In the genomic region with DNA sequence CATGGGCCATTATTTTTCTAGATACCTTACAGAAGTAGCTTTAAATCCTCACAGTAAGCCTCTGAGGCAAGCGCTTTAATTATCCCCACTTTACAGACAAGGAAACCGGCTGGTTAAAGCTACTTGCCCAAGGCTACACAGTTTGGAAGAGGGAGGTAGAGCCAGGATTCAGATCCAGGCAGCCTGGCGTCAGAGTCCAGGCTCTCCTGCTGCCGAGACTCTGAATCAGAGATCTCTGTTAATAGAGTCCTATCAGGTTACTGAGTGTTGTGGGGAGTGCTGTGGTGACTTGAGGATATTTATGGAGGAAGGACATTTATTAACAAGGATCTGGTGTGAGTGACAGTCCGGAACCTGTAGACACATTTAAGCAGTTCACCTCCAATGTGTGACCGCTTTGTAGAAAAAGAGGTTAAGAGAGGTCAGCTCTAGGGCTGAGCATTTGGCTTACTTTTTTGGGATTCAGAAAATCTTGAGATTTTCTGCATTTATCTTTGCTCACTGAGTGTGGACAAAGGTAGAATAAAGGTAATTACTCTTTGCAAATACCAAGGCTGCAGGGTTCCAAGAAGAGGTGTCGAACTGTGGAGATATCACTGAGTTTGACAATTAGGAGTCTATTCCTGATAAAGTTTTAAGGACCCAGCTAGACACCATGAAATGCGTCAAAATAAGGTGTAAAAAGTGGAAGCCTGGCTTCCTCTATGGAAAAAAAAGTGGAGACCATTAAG, we compare ENCODE assay signal across 11 cellular contexts. TPM values are rescaled to one million over a fixed set of nuclear protein-coding genes. Genes with fewer than 3 reads are reported as not detected.
A peak's percentile ranks its signal among the peaks of the same experiment; 100 is the strongest.
DNase-seq lines count a peak whose midpoint lies in the region; ATAC-seq and TF ChIP-seq lines count a peak whose summit lies in the region.
"Had no signal": no experiment of that assay in that cellular context is flagged by ENCODE, and none has a peak within 500 bp of the region (broad histone marks: within the 10 kb centered on the region; RNA-seq: fewer than 3 reads in every experiment).

No MANE protein-coding gene starts in this region.

- no peaks in the 10 kb centered on the region for H3K4me1 ChIP-seq in breast epithelium
- H3K4me1 ChIP-seq in Panc1 (ENCODE audit: control insufficient read depth, insufficient read depth, low read length), result peaks cover 17% of the 10 kb centered on the region
- no peaks in the 10 kb centered on the region for H3K4me1 ChIP-seq in aorta (ENCODE audit: control insufficient read depth in 1 of 2, insufficient read depth in 2 of 2, low read length in 2 of 2)

- H3K4me3 ChIP-seq in breast epithelium, result no peak overlapping the region
- peak overlapping the region in 1 of 2 experiments; percentile 98; a peak in 1 of 4 replicates for H3K4me3 ChIP-seq in Panc1 (ENCODE audit: low read depth in 2 of 2, low read length in 2 of 2)
- H3K4me3 ChIP-seq in aorta (ENCODE audit: low read length in 2 of 2), result no peak overlapping the region

- H3K36me3 Mint-ChIP-seq in MCF 10A (ENCODE audit: insufficient read depth, unreplicated experiment), result peaks cover 29% of the 10 kb centered on the region
- no peaks in the 10 kb centered on the region for H3K36me3 Mint-ChIP-seq in glutamatergic neuron (ENCODE audit: unreplicated experiment)
- peaks cover 8 to 14% of the 10 kb centered on the region in 2 donors for H3K36me3 Mint-ChIP-seq in stimulated activated naive B cell treated with anti-CD40 and anti-IgM and Interleukin-4, amounts not matched to agents 10 μg/mL and 1 μg/mL and 100 μg/mL, for 72 hours

- TF ChIP-seq POLR2A in breast epithelium (IDR thresholded peaks at IDR 0.05), result no peak

- H3K36me3 ChIP-seq in breast epithelium (peaks cover 2% of the 10 kb centered on the region), Panc1 (ENCODE audit: control insufficient read depth, insufficient read depth, low read length) (peaks cover 19% of the 10 kb centered on the region), aorta (ENCODE audit: control insufficient read depth in 1 of 2, insufficient read depth in 2 of 2, low read length in 1 of 2) (no peaks in the 10 kb centered on the region)

- H3K9me3 Mint-ChIP-seq in MCF 10A (ENCODE audit: unreplicated experiment) (no peaks in the 10 kb centered on the region), glutamatergic neuron (ENCODE audit: unreplicated experiment) (peaks cover 4% of the 10 kb centered on the region)
- H3K9me3 Mint-ChIP-seq in stimulated activated naive B cell treated with anti-CD40 and anti-IgM and Interleukin-4, amounts not matched to agents 10 μg/mL and 1 μg/mL and 100 μg/mL, for 72 hours, result no peaks in the 10 kb centered on the region

- TF ChIP-seq CTCF in MCF 10A (IDR thresholded peaks at IDR 0.05; ENCODE audit: unreplicated experiment), result no peak
- TF ChIP-seq CTCF in breast epithelium (IDR thresholded peaks at IDR 0.05), result no peak
- TF ChIP-seq CTCF in Panc1 (IDR thresholded peaks at IDR 0.05), result no peak
- TF ChIP-seq CTCF in glutamatergic neuron (IDR thresholded peaks at IDR 0.05; ENCODE audit: partially characterized antibody, unreplicated experiment), result no peak

- ATAC-seq in Panc1 (no peak), aorta (ENCODE audit: low FRiP score) (no peak)
- no peak for ATAC-seq in stimulated activated naive B cell treated with anti-CD40 and anti-IgM and Interleukin-4, amounts not matched to agents 10 μg/mL and 1 μg/mL and 100 μg/mL, for 72 hours (replicated peaks)
- ATAC-seq: heart right ventricle had no signal

- in situ Hi-C loops in Panc1 (cut with HindIII; ENCODE audit: low pct_unique_long_range_greater_than_20kb, low sequenced_read_pairs), result no loop called here

- H3K4me1 Mint-ChIP-seq in MCF 10A (ENCODE audit: insufficient read depth, unreplicated experiment) (peaks cover 21% of the 10 kb centered on the region), glutamatergic neuron (ENCODE audit: low read depth, unreplicated experiment) (peaks cover 11% of the 10 kb centered on the region)
- H3K4me1 Mint-ChIP-seq in stimulated activated naive B cell treated with anti-CD40 and anti-IgM and Interleukin-4, amounts not matched to agents 10 μg/mL and 1 μg/mL and 100 μg/mL, for 72 hours, result peaks cover 13 to 31% of the 10 kb centered on the region in 2 donors

- intact Hi-C loops in MCF 10A (cut with micrococcal nuclease), result loop anchor here (5.0 kb wide), 1 partner anchor 643 kb away; no protein-coding TSS in a partner anchor
- intact Hi-C loops in breast epithelium (cut with DNase I; ENCODE audit: low total_unique reads), result no loop called here
- intact Hi-C loops in Panc1 (cut with micrococcal nuclease; ENCODE audit: unreplicated experiment), result loop anchor here (5.0 kb wide), 1 partner anchor 168 kb away; no protein-coding TSS in a partner anchor
- intact Hi-C loops in aorta (cut with DNase I), result loop anchor here (5.0 to 10.0 kb wide), 2 partner anchors 37 to 45 kb away; partner anchors contain the start of gene SEH1L (in 1 of the 2)

- POLR2A ChIA-PET in MCF 10A (lab: Yijun Ruan, JAX) (interaction anchor here (0.6 to 3.5 kb wide), 7 partner anchors 10 to 481 kb away, joined by 3 to 33 read pairs (median 3); partner anchors contain the start of gene SEH1L), Panc1 (lab: Charles Lee) (interaction anchor here (0.6 kb wide), 1 partner anchor 21 kb away, joined by 3 read pairs; no protein-coding TSS in a partner anchor)

- peak overlapping the region; percentile 78 for H3K27ac Mint-ChIP-seq in MCF 10A (ENCODE audit: low read depth, unreplicated experiment)
- peak overlapping the region; percentile 79 for H3K27ac Mint-ChIP-seq in glutamatergic neuron (ENCODE audit: unreplicated experiment)
- H3K27ac Mint-ChIP-seq in stimulated activated naive B cell treated with anti-CD40 and anti-IgM and Interleukin-4, amounts not matched to agents 10 μg/mL and 1 μg/mL and 100 μg/mL, for 72 hours, result peak overlapping the region; percentile 97

- H3K4me3 Mint-ChIP-seq in MCF 10A (ENCODE audit: unreplicated experiment), result peak overlapping the region; percentile 99
- H3K4me3 Mint-ChIP-seq in glutamatergic neuron (ENCODE audit: unreplicated experiment), result peak overlapping the region; percentile 99
- H3K4me3 Mint-ChIP-seq in stimulated activated naive B cell treated with anti-CD40 and anti-IgM and Interleukin-4, amounts not matched to agents 10 μg/mL and 1 μg/mL and 100 μg/mL, for 72 hours, result peak overlapping the region; percentile 96

- H3K27me3 Mint-ChIP-seq in MCF 10A (ENCODE audit: insufficient read depth, unreplicated experiment) (no peaks in the 10 kb centered on the region), glutamatergic neuron (ENCODE audit: unreplicated experiment) (peaks cover 4% of the 10 kb centered on the region)
- H3K27me3 Mint-ChIP-seq in stimulated activated naive B cell treated with anti-CD40 and anti-IgM and Interleukin-4, amounts not matched to agents 10 μg/mL and 1 μg/mL and 100 μg/mL, for 72 hours, result no peaks in the 10 kb centered on the region

- H3K27ac ChIP-seq in breast epithelium (no peak overlapping the region), Panc1 (ENCODE audit: low read length) (peak overlapping the region; percentile 96), aorta (ENCODE audit: low read depth in 1 of 2, low read length in 2 of 2) (no peak overlapping the region)
- H3K27ac ChIP-seq: Peyer's patch had no signal

- 89 to 93% methylated on average over 8 of the region's 8 CpGs for WGBS in aorta, 2 donors

- CTCF ChIA-PET in MCF 10A (lab: Yijun Ruan, JAX) (interaction anchor here (0.7 kb wide), 1 partner anchor 85 kb away, joined by 4 read pairs; no protein-coding TSS in a partner anchor), Panc1 (lab: Charles Lee) (no interaction called here)

- no TSS peak for BruUV-seq in MCF 10A (replicated peaks; lab: Mats Ljungman, UMichigan)
- no TSS peak for BruUV-seq in Panc1 (replicated peaks; lab: Mats Ljungman, UMichigan)

- no peaks in the 10 kb centered on the region for H3K9me3 ChIP-seq in breast epithelium
- H3K9me3 ChIP-seq in Panc1 (ENCODE audit: control insufficient read depth, insufficient read depth, low read depth, low read length), result no peaks in the 10 kb centered on the region
- no peaks in the 10 kb centered on the region for H3K9me3 ChIP-seq in aorta (ENCODE audit: control insufficient read depth, low read length)
- H3K9me3 ChIP-seq: heart right ventricle, Peyer's patch, transverse colon had no signal

- DNase-seq in MCF 10A (ENCODE audit: unreplicated experiment) (no peak), breast epithelium (ENCODE audit: low spot score in 2 of 2) (no peak), Panc1 (ENCODE audit: low read depth, low spot score) (no peak), glutamatergic neuron (no peak), aorta (no peak)
- no peak for DNase-seq in stimulated activated naive B cell treated with anti-CD40 and anti-IgM and Interleukin-4, amounts not matched to agents 10 μg/mL and 1 μg/mL and 100 μg/mL, for 72 hours
- DNase-seq in activated effector memory CD4-positive, alpha-beta T cell treated with Interleukin-2 at 50 U/mL for 16 hours, result no peak
- no peak for DNase-seq in stimulated activated CD4-positive, alpha-beta T cell treated with anti-CD3 and anti-CD28 coated beads, Interleukin-1b, Interleukin-23, amount 100 ng/mL, for 48 hours
- DNase-seq: heart right ventricle, Peyer's patch, transverse colon had no signal

- no peaks in the 10 kb centered on the region for H3K27me3 ChIP-seq in breast epithelium
- no peaks in the 10 kb centered on the region for H3K27me3 ChIP-seq in Panc1 (ENCODE audit: control insufficient read depth, insufficient read depth, low read length)
- no peaks in the 10 kb centered on the region for H3K27me3 ChIP-seq in aorta (ENCODE audit: control insufficient read depth in 1 of 2, insufficient read depth in 2 of 2, low read length in 1 of 2)
- H3K27me3 ChIP-seq: heart right ventricle, Peyer's patch, transverse colon had no signal

RNA-seq across cellular contexts. Expression of gene CEP192, which starts 1.6 kb away (rescaled TPM):
- total RNA-seq in MCF 10A (2022), result 14.3 and 15.2 TPM in 2 replicates
- total RNA-seq in breast epithelium, result 10 to 100 TPM; 19.8 to 38.6 (median 23.9) TPM
- total RNA-seq in Panc1 (2021; ENCODE audit: unreplicated experiment), result 27.2 TPM
- 11.5 TPM for polyA plus RNA-seq in Panc1 (2012; ENCODE audit: insufficient read length)
- total RNA-seq in glutamatergic neuron (ENCODE audit: unreplicated experiment), result 20.1 TPM
- total RNA-seq in aorta, result 10 to 100 TPM; 21.4 to 31.4 TPM
- 10 to 100 TPM; 12.7 to 13.0 TPM for polyA plus RNA-seq in aorta

RNA-seq across cellular contexts. Expression of gene SEH1L, which starts 41.8 kb away (rescaled TPM):
- total RNA-seq in MCF 10A (2022), result 108 and 139 TPM in 2 replicates
- total RNA-seq in breast epithelium, result 10 to 100 TPM; 29.6 to 45.6 (median 38.5) TPM
- 86.5 TPM for total RNA-seq in Panc1 (2021; ENCODE audit: unreplicated experiment)
- polyA plus RNA-seq in Panc1 (2012; ENCODE audit: insufficient read length), result 42.7 TPM
- total RNA-seq in glutamatergic neuron (ENCODE audit: unreplicated experiment), result 46.4 TPM
- total RNA-seq in aorta, result 10 to 100 TPM; 33.0 to 45.9 TPM
- polyA plus RNA-seq in aorta, result 10 to 100 TPM; 10.8 to 16.4 TPM
